19 cellular contexts compared by ENCODE assay signal in the genomic region with DNA sequence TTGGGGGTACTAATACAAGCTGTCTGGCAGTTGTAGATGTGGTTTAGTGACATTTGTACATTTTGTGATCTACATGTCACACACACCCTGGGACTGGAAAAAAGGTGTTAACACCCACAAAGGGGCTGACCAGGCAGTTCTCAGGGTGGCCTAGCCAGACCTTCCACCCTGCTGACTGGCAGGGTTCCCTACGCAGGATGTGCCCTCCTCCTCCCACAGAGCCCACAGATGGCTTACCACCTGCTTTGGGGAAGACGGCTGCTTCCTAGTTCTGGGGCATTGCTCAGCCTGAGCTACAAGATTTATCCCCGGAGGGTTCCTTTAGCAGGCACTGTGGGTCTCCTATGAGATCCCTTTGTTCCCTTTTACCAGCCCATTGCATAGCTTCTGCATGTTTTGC. TPM values are rescaled to one million over a fixed set of nuclear protein-coding genes. Genes with fewer than 3 reads are reported as not detected.
A peak's percentile ranks its signal among the peaks of the same experiment; 100 is the strongest.
DNase-seq lines count a peak whose midpoint lies in the region; ATAC-seq and TF ChIP-seq lines count a peak whose summit lies in the region.
"Had no signal": no experiment of that assay in that cellular context is flagged by ENCODE, and none has a peak within 500 bp of the region (broad histone marks: within the 10 kb centered on the region; RNA-seq: fewer than 3 reads in every experiment).

No MANE protein-coding gene starts in this region.

- H3K4me2 ChIP-seq in neuronal stem cell (ENCODE audit: insufficient read depth, low read length, poor library complexity, severe bottlenecking) = no peak overlapping the region

- no peak overlapping the region for H3K27ac ChIP-seq in neuronal stem cell (replicated peaks; ENCODE audit: low read length)
- no peak overlapping the region for H3K27ac ChIP-seq in tibial artery
- H3K27ac ChIP-seq: C4-2B, GM23248 had no signal

- no peaks in the 10 kb centered on the region for H3K4me1 Mint-ChIP-seq in activated CD8-positive, alpha-beta T cell treated with anti-CD3 and anti-CD28 coated beads for 36 hours (ENCODE audit: low read depth)
- H3K4me1 Mint-ChIP-seq in activated CD8-positive, alpha-beta T cell treated with anti-CD3 and anti-CD28 coated beads, Interleukin-2, amount 10 ng/mL, durations not matched to agents 7 days and 5 days (ENCODE audit: low read depth) = no peaks in the 10 kb centered on the region
- no peaks in the 10 kb centered on the region for H3K4me1 Mint-ChIP-seq in mesothelial cell of epicardium

- no peaks in the 10 kb centered on the region for H3K79me1 ChIP-seq in neuronal stem cell (ENCODE audit: low read depth, low read length)

- no peak overlapping the region for H2BK15ac ChIP-seq in neuronal stem cell (ENCODE audit: low read length)

- intact Hi-C loops in activated CD8-positive, alpha-beta T cell treated with anti-CD3 and anti-CD28 coated beads for 36 hours (cut with micrococcal nuclease) = no loop called here
- intact Hi-C loops in tibial artery (cut with DNase I; ENCODE audit: low total_unique reads) = no loop called here

- no peak overlapping the region for H3K4me3 Mint-ChIP-seq in activated CD8-positive, alpha-beta T cell treated with anti-CD3 and anti-CD28 coated beads for 36 hours
- H3K4me3 Mint-ChIP-seq in activated CD8-positive, alpha-beta T cell treated with anti-CD3 and anti-CD28 coated beads, Interleukin-2, amount 10 ng/mL, durations not matched to agents 7 days and 5 days = no peak overlapping the region
- H3K4me3 Mint-ChIP-seq in mesothelial cell of epicardium = no peak overlapping the region

- H3K9me3 Mint-ChIP-seq in activated CD8-positive, alpha-beta T cell treated with anti-CD3 and anti-CD28 coated beads for 36 hours = no peaks in the 10 kb centered on the region
- no peaks in the 10 kb centered on the region for H3K9me3 Mint-ChIP-seq in activated CD8-positive, alpha-beta T cell treated with anti-CD3 and anti-CD28 coated beads, Interleukin-2, amount 10 ng/mL, durations not matched to agents 7 days and 5 days (ENCODE audit: insufficient read depth)
- no peaks in the 10 kb centered on the region for H3K9me3 Mint-ChIP-seq in mesothelial cell of epicardium

- CTCF ChIA-PET in activated CD8-positive, alpha-beta T cell treated with anti-CD3 and anti-CD28 coated beads for 36 hours (lab: Charles Lee) = no interaction called here
- CTCF ChIA-PET in activated CD8-positive, alpha-beta T cell treated with anti-CD3 and anti-CD28 coated beads, Interleukin-2, amount 10 ng/mL, durations not matched to agents 7 days and 5 days (lab: Charles Lee) = no interaction called here

- DNase-seq in activated CD8-positive, alpha-beta T cell treated with anti-CD3 and anti-CD28 coated beads for 36 hours = peak; percentile 1
- no peak for DNase-seq in activated CD8-positive, alpha-beta T cell treated with anti-CD3 and anti-CD28 coated beads, Interleukin-2, amount 10 ng/mL, durations not matched to agents 7 days and 5 days
- DNase-seq in NCI-H1694 treated with DMSO at 0.1 percent for 48 hours (lab: John Stamatoyannopoulos, UW) (peak; percentile 33), cerebellar cortex (ENCODE audit: low spot score) (peak; percentile 91), neuronal stem cell (ENCODE audit: low spot score) (no peak), mesothelial cell of epicardium (ENCODE audit: low spot score in 2 of 2, unreplicated experiment in 2 of 2) (no peak), tibial artery (no peak)
- DNase-seq: 8988T, DMS53, GM23248, NCI-H1092 treated with DMSO at 0.1 percent for 48 hours, NCI-H187, RPMI8226 had no signal

- H3K27me3 ChIP-seq in neuronal stem cell (ENCODE audit: control insufficient read depth in 3 of 3, insufficient read depth in 3 of 3, low read depth in 1 of 3, low read length in 3 of 3) = no peaks in the 10 kb centered on the region
- no peaks in the 10 kb centered on the region for H3K27me3 ChIP-seq in tibial artery

- H3K27ac Mint-ChIP-seq in activated CD8-positive, alpha-beta T cell treated with anti-CD3 and anti-CD28 coated beads for 36 hours = no peak overlapping the region
- no peak overlapping the region for H3K27ac Mint-ChIP-seq in activated CD8-positive, alpha-beta T cell treated with anti-CD3 and anti-CD28 coated beads, Interleukin-2, amount 10 ng/mL, durations not matched to agents 7 days and 5 days
- H3K27ac Mint-ChIP-seq in mesothelial cell of epicardium = no peak overlapping the region

- H3K4me3 ChIP-seq in neuronal stem cell (ENCODE audit: low read length in 2 of 2) (no peak overlapping the region), tibial artery (no peak overlapping the region)
- H3K4me3 ChIP-seq: GM12878, GM23248, K562 had no signal

- H3K36me3 ChIP-seq in neuronal stem cell (replicated peaks in 1 of 2; ENCODE audit: control insufficient read depth in 2 of 2, insufficient read depth in 2 of 2, low read length in 2 of 2) (no peaks in the 10 kb centered on the region), tibial artery (no peaks in the 10 kb centered on the region)

- no peak overlapping the region for H4K8ac ChIP-seq in neuronal stem cell (ENCODE audit: low read depth, low read length)

- POLR2A ChIA-PET in activated CD8-positive, alpha-beta T cell treated with anti-CD3 and anti-CD28 coated beads for 36 hours (lab: Charles Lee) = no interaction called here
- POLR2A ChIA-PET in activated CD8-positive, alpha-beta T cell treated with anti-CD3 and anti-CD28 coated beads, Interleukin-2, amount 10 ng/mL, durations not matched to agents 7 days and 5 days (lab: Charles Lee) = no interaction called here

- H3K18ac ChIP-seq in neuronal stem cell (ENCODE audit: low read length) = peak overlapping the region; percentile 44

- no peak for TF ChIP-seq CTCF in activated CD8-positive, alpha-beta T cell treated with anti-CD3 and anti-CD28 coated beads for 36 hours (IDR thresholded peaks at IDR 0.05)
- TF ChIP-seq CTCF in mesothelial cell of epicardium (IDR thresholded peaks at IDR 0.05; ENCODE audit: unreplicated experiment) (no peak), tibial artery (IDR thresholded peaks at IDR 0.05) (no peak)

- H3K9ac ChIP-seq in neuronal stem cell (ENCODE audit: low read depth, low read length, poor library complexity) = no peak overlapping the region
- H3K9ac ChIP-seq: GM23248 had no signal

- no peak overlapping the region for H2BK5ac ChIP-seq in neuronal stem cell (ENCODE audit: low read length)

- no peak for ATAC-seq in activated CD8-positive, alpha-beta T cell treated with anti-CD3 and anti-CD28 coated beads for 36 hours
- ATAC-seq in activated CD8-positive, alpha-beta T cell treated with anti-CD3 and anti-CD28 coated beads, Interleukin-2, amount 10 ng/mL, durations not matched to agents 7 days and 5 days = no peak
- no peak for ATAC-seq in GM19395 (IDR thresholded peaks at IDR 0.05; ENCODE audit: unreplicated experiment)
- ATAC-seq: GM12878, HCT116, K562 had no signal

- WGBS in neuronal stem cell (ENCODE audit: extremely low coverage in 2 of 2, insufficient read length in 2 of 2, insufficient replicate concordance in 1 of 2), 2 donors = no CpG with 5 or more reads among the region's 3 CpGs

- H2BK12ac ChIP-seq in neuronal stem cell (ENCODE audit: low read length) = peak overlapping the region; percentile 50

- H3K9me3 ChIP-seq in neuronal stem cell (replicated peaks in 1 of 2; ENCODE audit: control insufficient read depth in 2 of 2, insufficient read depth in 1 of 2, low read depth in 1 of 2, low read length in 2 of 2) (no peaks in the 10 kb centered on the region), tibial artery (no peaks in the 10 kb centered on the region)

- H3K4ac ChIP-seq in neuronal stem cell (ENCODE audit: low read length) = no peak overlapping the region

- no peak overlapping the region for H3K14ac ChIP-seq in neuronal stem cell (ENCODE audit: low read length)

- H3K36me3 Mint-ChIP-seq in activated CD8-positive, alpha-beta T cell treated with anti-CD3 and anti-CD28 coated beads for 36 hours (ENCODE audit: low read depth) = no peaks in the 10 kb centered on the region
- H3K36me3 Mint-ChIP-seq in activated CD8-positive, alpha-beta T cell treated with anti-CD3 and anti-CD28 coated beads, Interleukin-2, amount 10 ng/mL, durations not matched to agents 7 days and 5 days (ENCODE audit: low read depth) = no peaks in the 10 kb centered on the region
- no peaks in the 10 kb centered on the region for H3K36me3 Mint-ChIP-seq in mesothelial cell of epicardium

- H3K23ac ChIP-seq in neuronal stem cell (ENCODE audit: low read depth, low read length, poor library complexity) = no peak overlapping the region

- H3K27me3 Mint-ChIP-seq in activated CD8-positive, alpha-beta T cell treated with anti-CD3 and anti-CD28 coated beads for 36 hours = peaks cover 6% of the 10 kb centered on the region
- no peaks in the 10 kb centered on the region for H3K27me3 Mint-ChIP-seq in activated CD8-positive, alpha-beta T cell treated with anti-CD3 and anti-CD28 coated beads, Interleukin-2, amount 10 ng/mL, durations not matched to agents 7 days and 5 days (ENCODE audit: low read depth)
- peaks cover 30% of the 10 kb centered on the region for H3K27me3 Mint-ChIP-seq in mesothelial cell of epicardium (ENCODE audit: low read depth)

- H2AFZ ChIP-seq in neuronal stem cell (ENCODE audit: low read length) = no peak overlapping the region
- H2AFZ ChIP-seq: GM23248 had no signal

- no peak overlapping the region for H2BK120ac ChIP-seq in neuronal stem cell (ENCODE audit: low read depth, low read length)

- no peak overlapping the region for H2AK5ac ChIP-seq in neuronal stem cell (ENCODE audit: low read depth, low read length)

- H4K91ac ChIP-seq in neuronal stem cell (ENCODE audit: low read depth, low read length, poor library complexity) = no peak overlapping the region

- H3K4me1 ChIP-seq in neuronal stem cell (ENCODE audit: control insufficient read depth in 2 of 2, insufficient read depth in 1 of 2, low read depth in 1 of 2, low read length in 2 of 2) (no peaks in the 10 kb centered on the region), tibial artery (no peaks in the 10 kb centered on the region)

RNA-seq across cellular contexts. Expression of a gene that starts 35.1 kb away (rescaled TPM):
- not detected for total RNA-seq in activated CD8-positive, alpha-beta T cell treated with anti-CD3 and anti-CD28 coated beads for 36 hours
- not detected for total RNA-seq in activated CD8-positive, alpha-beta T cell treated with anti-CD3 and anti-CD28 coated beads, Interleukin-2, amount 10 ng/mL, durations not matched to agents 7 days and 5 days
- polyA plus RNA-seq in neuronal stem cell (2013, experiment 1 of 2) = 0.86 TPM
- polyA plus RNA-seq in neuronal stem cell (2013, experiment 2 of 2) = 0.68 TPM
- total RNA-seq in mesothelial cell of epicardium = 4.8 to 5.2 TPM (median 5.0 TPM) in 3 replicates
- total RNA-seq: GM12878, GM23248, K562, OCI-LY7 had no signal
- polyA plus RNA-seq: GM12878 had no signal

Comparison
In these comparisons a context has a peak if more than half of its experiments do, and no peak if none do; other contexts are left out.
1. DNase-seq: peak in activated CD8-positive, alpha-beta T cell treated with anti-CD3 and anti-CD28 coated beads for 36 hours (single experiment), NCI-H1694 treated with DMSO at 0.1 percent for 48 hours (single experiment) and cerebellar cortex (single experiment); none in activated CD8-positive, alpha-beta T cell treated with anti-CD3 and anti-CD28 coated beads, Interleukin-2, amount 10 ng/mL, durations not matched to agents 7 days and 5 days (single experiment), neuronal stem cell (single experiment), mesothelial cell of epicardium (0 of 2) and tibial artery (0 of 2).